12 cellular contexts compared by ENCODE assay signal in the genomic region with DNA sequence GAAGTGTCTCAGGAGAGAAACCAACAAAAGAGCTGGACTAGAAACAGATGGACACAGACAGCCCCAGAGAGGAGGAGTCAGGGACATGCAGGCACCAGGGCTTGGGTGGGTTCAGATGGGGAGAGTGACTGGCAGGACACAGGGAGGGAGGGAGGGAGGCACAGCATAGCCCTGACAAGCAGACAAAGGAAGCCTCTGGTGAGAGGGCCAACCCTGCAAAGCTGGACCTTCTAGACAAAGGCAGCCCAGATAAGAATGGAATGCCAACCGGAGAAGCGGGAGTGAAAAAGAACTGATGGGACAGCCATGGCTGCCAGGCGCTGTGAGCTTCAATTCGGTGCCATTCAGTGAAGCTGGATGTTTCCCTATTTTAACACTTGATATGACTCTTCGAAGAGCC.
"Had no signal": no experiment of that assay in that cellular context is flagged by ENCODE, and none has a peak within 500 bp of the region (broad histone marks: within the 10 kb centered on the region; RNA-seq: fewer than 3 reads in every experiment).

No MANE protein-coding gene starts in this region.

- ATAC-seq: activated naive CD8-positive, alpha-beta T cell treated with anti-CD3 and anti-CD28 coated beads, Interleukin-2, amount 50 U/mL, for 24 hours; activated T-helper 17 cell treated with anti-CD3 and anti-CD28 coated beads, Interleukin-2, amount 50 U/mL, for 72 hours; esophagus mucosa; pancreas had no signal

- H3K9me3 ChIP-seq: pancreas had no signal

- H3K36me3 Mint-ChIP-seq: type B pancreatic cell had no signal

- H3K36me3 ChIP-seq: pancreas had no signal

- H3K27me3 ChIP-seq: pancreas had no signal

- H3K9me3 Mint-ChIP-seq: activated naive CD4-positive, alpha-beta T cell treated with anti-CD3 and anti-CD28 coated beads for 36 hours; activated naive CD8-positive, alpha-beta T cell treated with anti-CD3 and anti-CD28 coated beads, Interleukin-2, amount 50 U/mL, for 24 hours; activated T-helper 17 cell treated with anti-CD3 and anti-CD28 coated beads, Interleukin-2, amount 50 U/mL, for 72 hours; nephron; type B pancreatic cell had no signal

- H3K27ac Mint-ChIP-seq: activated naive CD4-positive, alpha-beta T cell treated with anti-CD3 and anti-CD28 coated beads for 36 hours; activated naive CD8-positive, alpha-beta T cell treated with anti-CD3 and anti-CD28 coated beads, Interleukin-2, amount 50 U/mL, for 24 hours; activated T-helper 17 cell treated with anti-CD3 and anti-CD28 coated beads, Interleukin-2, amount 50 U/mL, for 72 hours; nephron; type B pancreatic cell had no signal

- DNase-seq: activated CD4-positive, alpha-beta T cell treated with anti-CD3 and anti-CD28 coated beads, Interleukin-2, amount 50 U/mL, for 1 hour; activated naive CD4-positive, alpha-beta T cell treated with anti-CD3 and anti-CD28 coated beads for 36 hours; activated naive CD8-positive, alpha-beta T cell treated with anti-CD3 and anti-CD28 coated beads, Interleukin-2, amount 50 U/mL, for 24 hours; activated T-cell treated with anti-CD3 and anti-CD28 coated beads for 4 hours; pancreas; stimulated activated CD4-positive, alpha-beta T cell treated with anti-CD3 and anti-CD28 coated beads, Interleukin-4, amount 100 ng/mL, for 24 hours; stimulated activated naive CD4-positive, alpha-beta T cell had no signal

- H3K4me3 ChIP-seq: pancreas, skin epidermis had no signal

- H3K4me3 Mint-ChIP-seq: activated naive CD4-positive, alpha-beta T cell treated with anti-CD3 and anti-CD28 coated beads for 36 hours; activated naive CD8-positive, alpha-beta T cell treated with anti-CD3 and anti-CD28 coated beads, Interleukin-2, amount 50 U/mL, for 24 hours; activated T-helper 17 cell treated with anti-CD3 and anti-CD28 coated beads, Interleukin-2, amount 50 U/mL, for 72 hours; nephron; type B pancreatic cell had no signal

- H3K27ac ChIP-seq: pancreas, skin epidermis had no signal

- H3K4me1 ChIP-seq: pancreas had no signal

- H3K4me1 Mint-ChIP-seq: activated naive CD8-positive, alpha-beta T cell treated with anti-CD3 and anti-CD28 coated beads, Interleukin-2, amount 50 U/mL, for 24 hours; activated T-helper 17 cell treated with anti-CD3 and anti-CD28 coated beads, Interleukin-2, amount 50 U/mL, for 72 hours; nephron had no signal
